In the genomic region with DNA sequence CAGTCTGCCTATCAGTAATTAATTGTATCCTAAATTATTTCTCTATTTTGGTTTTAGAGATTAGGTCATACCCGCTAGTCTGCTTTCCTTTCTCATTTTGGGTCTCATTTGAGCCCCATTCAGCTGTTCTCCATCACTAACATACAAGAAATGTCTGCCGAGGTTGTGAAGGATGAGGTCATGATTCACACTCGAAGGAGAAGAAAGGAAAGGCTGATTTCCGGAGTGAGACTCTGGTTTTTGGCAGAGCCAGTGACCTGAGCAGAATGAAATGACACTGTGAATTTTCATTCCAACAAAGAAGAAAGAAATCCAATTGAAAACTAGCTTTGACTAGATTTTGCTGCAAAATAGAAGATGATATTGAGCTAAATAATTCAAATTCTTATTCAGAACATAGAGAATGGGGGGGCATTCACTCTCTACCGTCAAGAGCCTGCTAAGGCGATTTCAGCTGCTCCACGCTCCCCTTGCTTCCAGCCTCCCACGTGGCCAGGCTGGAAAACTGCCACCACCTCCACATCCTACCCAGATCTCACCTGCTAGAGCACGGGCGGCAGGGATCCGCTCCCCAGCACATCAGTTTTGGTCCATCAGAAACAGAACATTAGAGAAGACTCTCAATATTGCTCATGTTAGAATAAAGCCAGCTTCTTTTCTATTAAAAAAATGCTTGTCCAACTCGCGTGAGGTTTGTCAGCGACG, we compare ENCODE assay signal across 1 cellular context.
TF ChIP-seq lines count a peak whose summit lies in the region.

No MANE protein-coding gene starts in this region.

TF ChIP-seq in IMR-90, 13 proteins besides CTCF, POLR2A, EP300 and RAD21:
- TF ChIP-seq SMC3 (IDR thresholded peaks at IDR 0.05; ENCODE audit: low read depth, low read length) (no peak), RFX5 (IDR thresholded peaks at IDR 0.05; ENCODE audit: low read depth, low read length) (no peak), BHLHE40 (IDR thresholded peaks at IDR 0.05; ENCODE audit: low read depth, low read length) (no peak)
